Comparison of ENCODE assay signal across 34 cellular contexts in genomic region chr1:224092111-224092510, GRCh38.
"Had no signal": no experiment of that assay in that cellular context is flagged by ENCODE, and none has a peak within 500 bp of the region (broad histone marks: within the 10 kb centered on the region; RNA-seq: fewer than 3 reads in every experiment).

No MANE protein-coding gene starts in this region.

- H3K36me3 ChIP-seq: MG63 had no signal

- H3K9me3 ChIP-seq: MG63 had no signal

- DNase-seq: Kasumi-1, MG63, MM.1S, MV-4-11, NCI-H1048, NCI-H1092, NCI-H1092 treated with DMSO at 0.1 percent for 48 hours, NCI-H1105, NCI-H1105 treated with DMSO at 0.1 percent for 48 hours, NCI-H1417, NCI-H1417 treated with DMSO at 0.1 percent for 48 hours, NCI-H1436, NCI-H1436 treated with DMSO at 0.1 percent for 48 hours, NCI-H146, NCI-H1694, NCI-H1694 treated with DMSO at 0.1 percent for 48 hours, NCI-H187, NCI-H187 treated with DMSO at 0.1 percent for 48 hours, NCI-H1930, NCI-H2029, NCI-H2029 treated with DMSO at 0.1 percent for 48 hours, NCI-H2081, NCI-H2081 treated with DMSO at 0.1 percent for 48 hours, NCI-H2107, NCI-H2171, NCI-H2171 treated with DMSO at 0.1 percent for 48 hours, NCI-H2227 treated with DMSO at 0.1 percent for 48 hours, NCI-H226, NCI-H345, NCI-H446, NCI-H446 treated with DMSO at 0.1 percent for 48 hours, NCI-H510A, NCI-H510A treated with DMSO at 0.1 percent for 48 hours, NCI-H524 had no signal

- H3K4me3 ChIP-seq: MG63 had no signal
